Comparison of ENCODE assay signal across 14 cellular contexts in genomic region chr1:228338521-228339051, GRCh38.
A peak's percentile ranks its signal among the peaks of the same experiment; 100 is the strongest.
DNase-seq lines count a peak whose midpoint lies in the region; ATAC-seq and TF ChIP-seq lines count a peak whose summit lies in the region.
"Had no signal": no experiment of that assay in that cellular context is flagged by ENCODE, and none has a peak within 500 bp of the region (broad histone marks: within the 10 kb centered on the region; RNA-seq: fewer than 3 reads in every experiment).

No MANE protein-coding gene starts in this region.

- intact Hi-C loops in body of pancreas (cut with DNase I): no loop called here
- intact Hi-C loops in tibial artery (cut with DNase I; ENCODE audit: low total_unique reads): no loop called here

- H3K4me3 ChIP-seq in body of pancreas: no peak overlapping the region
- H3K4me3 ChIP-seq in tibial artery: no peak overlapping the region
- H3K4me3 ChIP-seq: testis had no signal

- no peak overlapping the region for H3K27ac Mint-ChIP-seq in activated naive CD8-positive, alpha-beta T cell treated with anti-CD3 and anti-CD28 coated beads, Interleukin-2, amount 10 ng/mL, durations not matched to agents 7 days and 5 days
- no peak overlapping the region for H3K27ac Mint-ChIP-seq in activated naive CD8-positive, alpha-beta T cell treated with anti-CD3 and anti-CD28 coated beads for 36 hours
- H3K27ac Mint-ChIP-seq: activated CD4-positive, alpha-beta T cell treated with anti-CD3 and anti-CD28 coated beads, Interleukin-2, amount 10 ng/mL, durations not matched to agents 7 days and 5 days; activated naive CD4-positive, alpha-beta T cell treated with anti-CD3 and anti-CD28 coated beads, Interleukin-2, amount 50 U/mL, for 24 hours had no signal

- H3K36me3 ChIP-seq in body of pancreas (replicated peaks in 1 of 2; ENCODE audit: insufficient read depth in 1 of 2, low read depth in 2 of 2): no peaks in the 10 kb centered on the region
- H3K36me3 ChIP-seq in tibial artery: peaks cover 0 to 93% (median 0%) of the 10 kb centered on the region in 3 donors

- no peak for ATAC-seq in activated naive CD8-positive, alpha-beta T cell treated with anti-CD3 and anti-CD28 coated beads, Interleukin-2, amount 10 ng/mL, durations not matched to agents 7 days and 5 days (ENCODE audit: low read depth)
- ATAC-seq in body of pancreas (no peak), HG03135 (IDR thresholded peaks at IDR 0.05; ENCODE audit: unreplicated experiment) (no peak), HG03280 (IDR thresholded peaks at IDR 0.05; ENCODE audit: unreplicated experiment) (no peak)

- DNase-seq in activated naive CD8-positive, alpha-beta T cell treated with anti-CD3 and anti-CD28 coated beads, Interleukin-2, amount 10 ng/mL, durations not matched to agents 7 days and 5 days: peak; percentile 31
- DNase-seq in activated naive CD8-positive, alpha-beta T cell treated with anti-CD3 and anti-CD28 coated beads for 36 hours: no peak
- DNase-seq in body of pancreas (peak in 3 of 4 donors; percentile 3 to 7 (median 6)), mesenteric fat pad (ENCODE audit: low spot score) (peak; percentile 83), tibial artery (peak; percentile 10 to 29), NCI-H1092 treated with DMSO at 0.1 percent for 48 hours (lab: John Stamatoyannopoulos, UW) (no peak)
- DNase-seq: activated CD4-positive, alpha-beta T cell treated with anti-CD3 and anti-CD28 coated beads, Interleukin-2, amount 10 ng/mL, durations not matched to agents 7 days and 5 days; DMS 273 treated with DMSO at 0.1 percent for 48 hours; NCI-H1092; RPMI8226; testis had no signal

- H3K27me3 ChIP-seq in body of pancreas (no peaks in the 10 kb centered on the region), tibial artery (peaks cover 0 to 4% of the 10 kb centered on the region in 2 donors)
- H3K27me3 ChIP-seq: testis had no signal

- no peak overlapping the region for H3K4me3 Mint-ChIP-seq in activated naive CD8-positive, alpha-beta T cell treated with anti-CD3 and anti-CD28 coated beads, Interleukin-2, amount 10 ng/mL, durations not matched to agents 7 days and 5 days
- H3K4me3 Mint-ChIP-seq in activated naive CD8-positive, alpha-beta T cell treated with anti-CD3 and anti-CD28 coated beads for 36 hours: no peak overlapping the region
- H3K4me3 Mint-ChIP-seq: activated CD4-positive, alpha-beta T cell treated with anti-CD3 and anti-CD28 coated beads, Interleukin-2, amount 10 ng/mL, durations not matched to agents 7 days and 5 days; activated naive CD4-positive, alpha-beta T cell treated with anti-CD3 and anti-CD28 coated beads, Interleukin-2, amount 50 U/mL, for 24 hours had no signal

- H3K27ac ChIP-seq in body of pancreas (no peak overlapping the region), tibial artery (no peak overlapping the region)
- H3K27ac ChIP-seq: testis had no signal

- H3K4me1 Mint-ChIP-seq in activated naive CD8-positive, alpha-beta T cell treated with anti-CD3 and anti-CD28 coated beads, Interleukin-2, amount 10 ng/mL, durations not matched to agents 7 days and 5 days: peaks cover 9% of the 10 kb centered on the region
- no peaks in the 10 kb centered on the region for H3K4me1 Mint-ChIP-seq in activated naive CD8-positive, alpha-beta T cell treated with anti-CD3 and anti-CD28 coated beads for 36 hours
- H3K4me1 Mint-ChIP-seq: activated naive CD4-positive, alpha-beta T cell treated with anti-CD3 and anti-CD28 coated beads, Interleukin-2, amount 50 U/mL, for 24 hours had no signal

- POLR2A ChIA-PET in activated naive CD8-positive, alpha-beta T cell treated with anti-CD3 and anti-CD28 coated beads, Interleukin-2, amount 10 ng/mL, durations not matched to agents 7 days and 5 days (lab: Charles Lee): no interaction called here

- H3K9me3 ChIP-seq in body of pancreas: no peaks in the 10 kb centered on the region
- no peaks in the 10 kb centered on the region for H3K9me3 ChIP-seq in tibial artery
- H3K9me3 ChIP-seq: testis had no signal

- H3K4me1 ChIP-seq in body of pancreas: no peaks in the 10 kb centered on the region
- no peaks in the 10 kb centered on the region for H3K4me1 ChIP-seq in tibial artery
- H3K4me1 ChIP-seq: testis had no signal

- H3K27me3 Mint-ChIP-seq in activated naive CD8-positive, alpha-beta T cell treated with anti-CD3 and anti-CD28 coated beads, Interleukin-2, amount 10 ng/mL, durations not matched to agents 7 days and 5 days: no peaks in the 10 kb centered on the region
- no peaks in the 10 kb centered on the region for H3K27me3 Mint-ChIP-seq in activated naive CD8-positive, alpha-beta T cell treated with anti-CD3 and anti-CD28 coated beads for 36 hours
- H3K27me3 Mint-ChIP-seq: activated CD4-positive, alpha-beta T cell treated with anti-CD3 and anti-CD28 coated beads, Interleukin-2, amount 10 ng/mL, durations not matched to agents 7 days and 5 days; activated naive CD4-positive, alpha-beta T cell treated with anti-CD3 and anti-CD28 coated beads, Interleukin-2, amount 50 U/mL, for 24 hours had no signal

- no peak for TF ChIP-seq POLR2A in body of pancreas (IDR thresholded peaks at IDR 0.05)

- TF ChIP-seq CTCF in body of pancreas (IDR thresholded peaks at IDR 0.05) (no peak), tibial artery (IDR thresholded peaks at IDR 0.05) (no peak)

- H3K36me3 Mint-ChIP-seq in activated naive CD8-positive, alpha-beta T cell treated with anti-CD3 and anti-CD28 coated beads, Interleukin-2, amount 10 ng/mL, durations not matched to agents 7 days and 5 days: no peaks in the 10 kb centered on the region
- peaks cover 6% of the 10 kb centered on the region for H3K36me3 Mint-ChIP-seq in activated naive CD8-positive, alpha-beta T cell treated with anti-CD3 and anti-CD28 coated beads for 36 hours

- peaks cover 2% of the 10 kb centered on the region for H3K9me3 Mint-ChIP-seq in activated naive CD8-positive, alpha-beta T cell treated with anti-CD3 and anti-CD28 coated beads, Interleukin-2, amount 10 ng/mL, durations not matched to agents 7 days and 5 days
- peaks cover 1% of the 10 kb centered on the region for H3K9me3 Mint-ChIP-seq in activated naive CD8-positive, alpha-beta T cell treated with anti-CD3 and anti-CD28 coated beads for 36 hours
- H3K9me3 Mint-ChIP-seq: activated naive CD4-positive, alpha-beta T cell treated with anti-CD3 and anti-CD28 coated beads, Interleukin-2, amount 50 U/mL, for 24 hours had no signal

- 86 to 89% methylated on average over 4 to 21 of the region's 21 CpGs for WGBS in body of pancreas, 2 donors

Comparison
In these comparisons a context has a peak if more than half of its experiments do, and no peak if none do; other contexts are left out.
1. DNase-seq: peak in activated naive CD8-positive, alpha-beta T cell treated with anti-CD3 and anti-CD28 coated beads, Interleukin-2, amount 10 ng/mL, durations not matched to agents 7 days and 5 days (single experiment), body of pancreas (3 of 4), mesenteric fat pad (single experiment) and tibial artery (2 of 2); none in activated naive CD8-positive, alpha-beta T cell treated with anti-CD3 and anti-CD28 coated beads for 36 hours (single experiment) and NCI-H1092 treated with DMSO at 0.1 percent for 48 hours (single experiment).